In genomic region chr6:17385660-17386059, GRCh38 we compare ENCODE assay signal across 17 cellular contexts. TPM values are rescaled to one million over a fixed set of nuclear protein-coding genes. Genes with fewer than 3 reads are reported as not detected.
A peak's percentile ranks its signal among the peaks of the same experiment; 100 is the strongest.
DNase-seq lines count a peak whose midpoint lies in the region; ATAC-seq and TF ChIP-seq lines count a peak whose summit lies in the region.
"Had no signal": no experiment of that assay in that cellular context is flagged by ENCODE, and none has a peak within 500 bp of the region (broad histone marks: within the 10 kb centered on the region; RNA-seq: fewer than 3 reads in every experiment).

No MANE protein-coding gene starts in this region.

- no peak overlapping the region for H3K4me3 Mint-ChIP-seq in osteocyte (ENCODE audit: unreplicated experiment)
- H3K4me3 Mint-ChIP-seq: CD14-positive monocyte had no signal

- H3K4me1 Mint-ChIP-seq in osteocyte (ENCODE audit: unreplicated experiment), result peaks cover 41% of the 10 kb centered on the region

- no peak for ATAC-seq in GM19463 (IDR thresholded peaks at IDR 0.05; ENCODE audit: unreplicated experiment)
- ATAC-seq: GM12878 had no signal

- H3K4me3 ChIP-seq in fibroblast of mammary gland (ENCODE audit: control insufficient read depth, low read depth, low read length) (no peak overlapping the region), dorsolateral prefrontal cortex (peak overlapping the region in 9 of 59 donors; percentile 7 to 34 (median 17))
- H3K4me3 ChIP-seq: GM12878, ovary, SK-N-MC had no signal

- H3K27me3 ChIP-seq in dorsolateral prefrontal cortex, result no peaks in the 10 kb centered on the region
- H3K27me3 ChIP-seq: ovary had no signal

- H3K9me3 Mint-ChIP-seq in osteocyte (ENCODE audit: unreplicated experiment), result no peaks in the 10 kb centered on the region

- no peaks in the 10 kb centered on the region for H3K36me3 Mint-ChIP-seq in osteocyte (ENCODE audit: unreplicated experiment)
- H3K36me3 Mint-ChIP-seq: CD14-positive monocyte had no signal

- DNase-seq in DMS 273 treated with DMSO at 0.1 percent for 48 hours (lab: John Stamatoyannopoulos, UW), result peak; percentile 35
- DNase-seq in NCI-H524 treated with DMSO at 0.1 percent for 48 hours (lab: John Stamatoyannopoulos, UW), result peak; percentile 58
- DNase-seq in fibroblast of mammary gland (ENCODE audit: low read depth), result peak; percentile 9
- DNase-seq in osteocyte (ENCODE audit: extremely low spot score, unreplicated experiment), result no peak
- no peak for DNase-seq in HuH-7.5 (ENCODE audit: low spot score)
- no peak for DNase-seq in 8988T
- DNase-seq in dorsolateral prefrontal cortex, result no peak
- DNase-seq: activated gamma-delta T cell; effector CD8-positive, alpha-beta T cell; NCI-H146; NCI-H446 treated with DMSO at 0.1 percent for 48 hours; ovary had no signal

- no peaks in the 10 kb centered on the region for H3K27me3 Mint-ChIP-seq in osteocyte (ENCODE audit: unreplicated experiment)

- H3K27ac Mint-ChIP-seq in osteocyte (ENCODE audit: unreplicated experiment), result peak overlapping the region; percentile 19

- TF ChIP-seq CTCF in fibroblast of mammary gland (conservative IDR thresholded peaks at IDR 0.05; ENCODE audit: control insufficient read depth, insufficient read depth, low read depth, low read length) (no peak), osteocyte (IDR thresholded peaks at IDR 0.05) (no peak), dorsolateral prefrontal cortex (IDR thresholded peaks at IDR 0.05 in 54 of 56, conservative IDR thresholded peaks at IDR 0.05 in 2 of 56; ENCODE audit: low read depth in 1 of 56, partially characterized antibody in 56 of 56) (no peak)

- intact Hi-C loops in dorsolateral prefrontal cortex (cut with DNase I), result no loop called here

- H3K27ac ChIP-seq in dorsolateral prefrontal cortex, result no peak overlapping the region
- H3K27ac ChIP-seq: ovary, SK-N-MC had no signal

RNA-seq across cellular contexts. Expression of gene CAP2, which starts 7.7 kb away (rescaled TPM):
- total RNA-seq in osteocyte (71.8 and 83.6 TPM in 2 replicates), dorsolateral prefrontal cortex (100 to 1,000 TPM in 82 of 120 experiments, 10 to 100 TPM in 38; 30.6 to 202 (median 113) TPM)
- total RNA-seq: activated CD8-positive, alpha-beta memory T cell treated with anti-CD3 and anti-CD28 coated beads for 36 hours had no signal

Comparison
In these comparisons a context has a peak if more than half of its experiments do, and no peak if none do; other contexts are left out.
1. DNase-seq: peak in DMS 273 treated with DMSO at 0.1 percent for 48 hours (single experiment), NCI-H524 treated with DMSO at 0.1 percent for 48 hours (single experiment) and fibroblast of mammary gland (single experiment); none in osteocyte (single experiment), HuH-7.5 (single experiment), 8988T (single experiment) and dorsolateral prefrontal cortex (0 of 10).